ENCODE assay signal across 8 cellular contexts in the genomic region with DNA sequence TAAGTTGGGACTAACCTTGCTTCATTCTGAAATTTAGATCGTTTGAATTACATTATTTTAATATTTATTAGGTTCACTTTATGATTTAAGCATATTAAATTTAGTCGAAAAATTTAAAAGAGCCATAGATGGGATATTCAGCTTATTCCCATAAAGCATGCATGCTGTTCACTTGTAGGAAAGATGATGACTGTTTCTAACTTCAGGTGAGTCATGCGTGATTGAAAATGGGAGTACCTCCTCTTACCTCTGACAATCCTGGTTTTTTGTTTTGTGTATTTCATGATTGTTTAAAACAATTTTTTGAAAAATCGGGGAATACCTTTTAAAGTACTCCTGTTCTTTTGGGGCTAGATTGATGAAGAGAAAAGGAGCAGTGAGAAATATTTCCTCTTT. TPM values are rescaled to one million over a fixed set of nuclear protein-coding genes. Genes with fewer than 3 reads are reported as not detected.
A peak's percentile ranks its signal among the peaks of the same experiment; 100 is the strongest.
DNase-seq lines count a peak whose midpoint lies in the region; ATAC-seq, FAIRE-seq and TF ChIP-seq lines count a peak whose summit lies in the region.

No MANE protein-coding gene starts in this region.

- H2AFZ ChIP-seq in HepG2 (ENCODE audit: low read length) = no peak overlapping the region

- H3K9ac ChIP-seq in HepG2 (ENCODE audit: insufficient read depth, low read depth, low read length) = peak overlapping the region; percentile 95

- TF ChIP-seq RAD21 in HepG2 (CRISPR knock-in tag; IDR thresholded peaks at IDR 0.05) = no peak

- no peaks in the 10 kb centered on the region for H3K9me3 ChIP-seq in adrenal gland (replicated peaks in 1 of 3)
- H3K9me3 ChIP-seq in HepG2 (ENCODE audit: low read length) = no peaks in the 10 kb centered on the region

- TF ChIP-seq CTCF in adrenal gland (IDR thresholded peaks at IDR 0.05) = no peak
- TF ChIP-seq CTCF in HepG2 (CRISPR knock-in tag; IDR thresholded peaks at IDR 0.05) = no peak
- no peak for TF ChIP-seq CTCF in type B pancreatic cell (conservative IDR thresholded peaks at IDR 0.05)

- TF ChIP-seq EP300 in HepG2 (IDR thresholded peaks at IDR 0.05; ENCODE audit: low read depth in 2 of 2, low read length in 2 of 2) = no peak
- TF ChIP-seq EP300 in HepG2 (CRISPR knock-in tag; IDR thresholded peaks at IDR 0.05; ENCODE audit: borderline replicate concordance) = no peak

- CTCF ChIA-PET in activated naive CD4-positive, alpha-beta T cell treated with anti-CD3 and anti-CD28 coated beads, Interleukin-2, amount 10 ng/mL, durations not matched to agents 7 days and 5 days (lab: Charles Lee) = interaction anchor here (0.7 to 1.5 kb wide), 4 partner anchors 41 to 133 kb away, joined by 3 to 4 read pairs (median 3); no protein-coding TSS in a partner anchor
- CTCF ChIA-PET in HepG2 (lab: Yijun Ruan, JAX; ENCODE audit: low intra/inter-chr PET ratio, low total read pairs) = no interaction called here

- BruUV-seq in HepG2 (replicated peaks; lab: Mats Ljungman, UMichigan) = TSS peak; percentile 56

- peaks cover 43% of the 10 kb centered on the region for H4K20me1 ChIP-seq in HepG2 (ENCODE audit: insufficient read depth, low read length)

- peak overlapping the region; percentile 87 for H3K4me3 Mint-ChIP-seq in activated naive CD4-positive, alpha-beta T cell treated with anti-CD3 and anti-CD28 coated beads, Interleukin-2, amount 10 ng/mL, durations not matched to agents 7 days and 5 days
- peak overlapping the region; percentile 98 for H3K4me3 Mint-ChIP-seq in type B pancreatic cell

- H3K4me1 Mint-ChIP-seq in activated naive CD4-positive, alpha-beta T cell treated with anti-CD3 and anti-CD28 coated beads, Interleukin-2, amount 10 ng/mL, durations not matched to agents 7 days and 5 days = peaks cover 65% of the 10 kb centered on the region
- peaks cover 36% of the 10 kb centered on the region for H3K4me1 Mint-ChIP-seq in type B pancreatic cell (ENCODE audit: unreplicated experiment)

- ATAC-seq in HepG2 = no peak

- POLR2A ChIA-PET in HepG2 (lab: Yijun Ruan, JAX) = interaction anchor here (1.9 to 2.5 kb wide), 2 partner anchors 124 to 167 kb away, joined by 6 to 11 read pairs; a partner anchor contains a TSS

- in situ Hi-C loops in HepG2 (cut with HindIII; ENCODE audit: extremely low pct_ligation_motif_present, low pct_unique_long_range_greater_than_20kb) = no loop called here

- peak overlapping the region in 3 of 5 donors; percentile 96 to 97 (median 97) for H3K27ac ChIP-seq in adrenal gland
- H3K27ac ChIP-seq in HepG2 (ENCODE audit: extremely low read length, insufficient read depth, low read length) = peak overlapping the region; percentile 90

- no peaks in the 10 kb centered on the region for H3K27me3 Mint-ChIP-seq in activated naive CD4-positive, alpha-beta T cell treated with anti-CD3 and anti-CD28 coated beads, Interleukin-2, amount 10 ng/mL, durations not matched to agents 7 days and 5 days
- H3K27me3 Mint-ChIP-seq in type B pancreatic cell = no peaks in the 10 kb centered on the region

- H3K27me3 ChIP-seq in adrenal gland (no peaks in the 10 kb centered on the region), HepG2 (ENCODE audit: control insufficient read depth in 1 of 2, insufficient read depth in 2 of 2, low read length in 2 of 2) (no peaks in the 10 kb centered on the region; a peak in 1 of 5 replicates)

- peaks cover 44% of the 10 kb centered on the region for H3K36me3 Mint-ChIP-seq in activated naive CD4-positive, alpha-beta T cell treated with anti-CD3 and anti-CD28 coated beads, Interleukin-2, amount 10 ng/mL, durations not matched to agents 7 days and 5 days
- H3K36me3 Mint-ChIP-seq in type B pancreatic cell = peaks cover 21% of the 10 kb centered on the region

- H3K36me3 ChIP-seq in adrenal gland (replicated peaks in 1 of 2) (no peaks in the 10 kb centered on the region), HepG2 (replicated peaks in 1 of 2; ENCODE audit: control insufficient read depth in 1 of 2, insufficient read depth in 2 of 2, low read length in 2 of 2) (no peaks in the 10 kb centered on the region; a peak in 1 of 5 replicates)

- H3K9me3 Mint-ChIP-seq in activated naive CD4-positive, alpha-beta T cell treated with anti-CD3 and anti-CD28 coated beads, Interleukin-2, amount 10 ng/mL, durations not matched to agents 7 days and 5 days = no peaks in the 10 kb centered on the region
- H3K9me3 Mint-ChIP-seq in type B pancreatic cell = no peaks in the 10 kb centered on the region

- H3K27ac Mint-ChIP-seq in activated naive CD4-positive, alpha-beta T cell treated with anti-CD3 and anti-CD28 coated beads, Interleukin-2, amount 10 ng/mL, durations not matched to agents 7 days and 5 days = peak overlapping the region; percentile 97
- peak overlapping the region; percentile 99 for H3K27ac Mint-ChIP-seq in type B pancreatic cell

- intact Hi-C loops in adrenal gland (cut with DNase I) (no loop called here), HepG2 (cut with micrococcal nuclease; ENCODE audit: unreplicated experiment) (loop anchor here (5.0 kb wide), 1 partner anchor 113 kb away; no protein-coding TSS in a partner anchor)

- 17 to 21% (median 19%) methylated on average over 4 of the region's 4 CpGs for WGBS in adrenal gland, 4 donors
- WGBS in HepG2 (ENCODE audit: low lambda C conversion rate) = 4% methylated on average over 4 of the region's 4 CpGs

- peak overlapping the region; percentile 96 for H3K4me2 ChIP-seq in HepG2 (ENCODE audit: low read depth, low read length)

- peak overlapping the region in 2 of 4 donors; percentile 57 to 87 for H3K4me3 ChIP-seq in adrenal gland
- peak overlapping the region; percentile 86 to 90 (median 87) for H3K4me3 ChIP-seq in HepG2 (replicated peaks in 1 of 3; ENCODE audit: insufficient read depth in 1 of 3, low read depth in 2 of 3, low read length in 3 of 3)

- DNase-seq in activated naive CD4-positive, alpha-beta T cell treated with anti-CD3 and anti-CD28 coated beads, Interleukin-2, amount 10 ng/mL, durations not matched to agents 7 days and 5 days = no peak
- no peak for DNase-seq in activated naive CD4-positive, alpha-beta T cell (lab: John Stamatoyannopoulos, UW)
- DNase-seq in adrenal gland = no peak
- no peak for DNase-seq in HepG2 (ENCODE audit: low spot score)
- no peak for DNase-seq in type B pancreatic cell (ENCODE audit: extremely low spot score, unreplicated experiment)
- DNase-seq in NCI-H345 (lab: John Stamatoyannopoulos, UW) = no peak
- no peak for DNase-seq in NCI-H146 (lab: John Stamatoyannopoulos, UW)
- DNase-seq in activated CD4-positive, alpha-beta T cell treated with anti-CD3 and anti-CD28 coated beads for 4 hours = no peak

- no peak for TF ChIP-seq POLR2A in adrenal gland (IDR thresholded peaks at IDR 0.05)
- no peak for TF ChIP-seq POLR2A in HepG2 (IDR thresholded peaks at IDR 0.05; ENCODE audit: insufficient read depth in 1 of 2, low read depth in 2 of 2, low read length in 2 of 2)

- H3K79me2 ChIP-seq in HepG2 (ENCODE audit: insufficient read depth, low read length) = peaks cover 52% of the 10 kb centered on the region

- H3K4me1 ChIP-seq in adrenal gland (replicated peaks in 1 of 2) (peaks cover 11 to 42% of the 10 kb centered on the region in 2 donors), HepG2 (ENCODE audit: insufficient read depth, low read length) (peaks cover 70% of the 10 kb centered on the region)

- FAIRE-seq in HepG2 (lab: Jason Lieb, UNC) = no peak

TF ChIP-seq in HepG2, 621 proteins besides CTCF, POLR2A, EP300 and RAD21 (continues in another document):
- TF ChIP-seq ZNF629 (CRISPR knock-in tag; conservative IDR thresholded peaks at IDR 0.05) (no peak), HDAC2 (CRISPR knock-in tag; IDR thresholded peaks at IDR 0.05) (no peak), ETV5 (CRISPR knock-in tag; IDR thresholded peaks at IDR 0.05; ENCODE audit: borderline replicate concordance) (no peak), ZNF121 (CRISPR knock-in tag; IDR thresholded peaks at IDR 0.05) (no peak), MYNN (CRISPR knock-in tag; IDR thresholded peaks at IDR 0.05; ENCODE audit: low read depth) (no peak)
- TF ChIP-seq, protein P1, sequence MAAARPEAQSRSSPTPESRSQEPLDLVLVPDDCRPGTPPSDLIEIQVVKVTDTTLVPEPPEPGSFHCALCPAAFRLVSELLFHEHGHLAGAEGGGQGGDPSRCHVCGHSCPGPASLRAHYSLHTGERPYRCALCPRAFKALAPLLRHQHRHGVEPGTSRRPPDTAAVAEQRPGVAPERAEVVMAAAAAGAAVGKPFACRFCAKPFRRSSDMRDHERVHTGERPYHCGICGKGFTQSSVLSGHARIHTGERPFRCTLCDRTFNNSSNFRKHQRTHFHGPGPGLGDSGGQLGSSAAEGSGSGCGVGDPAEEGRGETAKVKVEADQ (CRISPR knock-in tag; IDR thresholded peaks at IDR 0.05; ENCODE audit: borderline replicate concordance) = no peak

RNA-seq across cellular contexts. Expression of a gene that starts 1.4 kb away (rescaled TPM):
- total RNA-seq in adrenal gland = 10 to 100 TPM; 30.0 to 53.3 (median 37.9) TPM
- polyA plus RNA-seq in adrenal gland = 10 to 100 TPM in 1 of 3 donors, 1 to 10 TPM in 2; 7.9 to 32.9 (median 8.2) TPM
- 15.2 and 25.5 TPM in 2 replicates for total RNA-seq in HepG2 (2016; rRNA removed; fragmentation: Illumina TruSeq; extraction: Trizol)
- 3.4 and 3.5 TPM in 2 replicates for total RNA-seq in HepG2 (2016; cell fraction: cytosol; rRNA removed; fragmentation: Illumina TruSeq; extraction: Trizol; ENCODE audit: low read depth)
- 14.7 and 23.3 TPM in 2 replicates for total RNA-seq in HepG2 (2016; cell fraction: insoluble cytoplasmic fraction; rRNA removed; fragmentation: Illumina TruSeq; extraction: Trizol)
- total RNA-seq in HepG2 (2016; cell fraction: membrane; rRNA removed; fragmentation: Illumina TruSeq; extraction: Trizol) = 8.9 and 9.0 TPM in 2 replicates
- total RNA-seq in HepG2 (2016; cell fraction: nucleus; rRNA removed; fragmentation: Illumina TruSeq; extraction: Trizol) = 24.7 and 28.5 TPM in 2 replicates
- 16.9 and 19.4 TPM in 2 replicates for polyA plus RNA-seq in HepG2 (2011; rRNA removed)
- 8.1 and 13.3 TPM in 2 replicates for polyA plus RNA-seq in HepG2 (2011; cell fraction: cytosol; rRNA removed)
- 18.3 and 21.6 TPM in 2 replicates for polyA plus RNA-seq in HepG2 (2011; cell fraction: nucleus; rRNA removed)
- 20.8 and 21.9 TPM in 2 replicates for polyA plus RNA-seq in HepG2 (2012)
- polyA plus RNA-seq in HepG2 (2016; cell fraction: cytosol; fragmentation: Illumina TruSeq; extraction: Trizol; ENCODE audit: low read depth) = 0.61 and 0.65 TPM in 2 replicates
- polyA plus RNA-seq in HepG2 (2016; cell fraction: insoluble cytoplasmic fraction; fragmentation: Illumina TruSeq; extraction: Trizol; ENCODE audit: low read depth) = 16.9 and 18.5 TPM in 2 replicates
- polyA plus RNA-seq in HepG2 (2016; cell fraction: membrane; fragmentation: Illumina TruSeq; extraction: Trizol; ENCODE audit: low read depth) = 2.2 and 3.1 TPM in 2 replicates
- polyA plus RNA-seq in HepG2 (2016; cell fraction: nucleus; fragmentation: Illumina TruSeq; extraction: Trizol; ENCODE audit: insufficient read depth, low read depth) = 32.1 and 32.3 TPM in 2 replicates
- 24.3 and 26.9 TPM in 2 replicates for polyA minus RNA-seq in HepG2 (2011; rRNA and poly(A)+ RNA removed; ENCODE audit: low replicate concordance)
- polyA minus RNA-seq in HepG2 (2011; cell fraction: cytosol; rRNA and poly(A)+ RNA removed) = 29.8 and 30.1 TPM in 2 replicates
- 48.7 and 54.1 TPM in 2 replicates for polyA minus RNA-seq in HepG2 (2011; cell fraction: nucleus; rRNA and poly(A)+ RNA removed)
- 47.3 and 50.8 TPM in 2 replicates for total RNA-seq in type B pancreatic cell (ENCODE audit: low replicate concordance)
